28 cellular contexts compared by ENCODE assay signal in genomic region chr5:86407711-86408110, GRCh38.
"Had no signal": no experiment of that assay in that cellular context is flagged by ENCODE, and none has a peak within 500 bp of the region (broad histone marks: within the 10 kb centered on the region; RNA-seq: fewer than 3 reads in every experiment).

No MANE protein-coding gene starts in this region.

- H3K4me3 ChIP-seq: ovary, psoas muscle, right lobe of liver, sigmoid colon, stomach, thoracic aorta, thyroid gland, tibial nerve, upper lobe of left lung, vagina had no signal

- H3K9ac ChIP-seq: parathyroid adenoma had no signal

- H3K27me3 Mint-ChIP-seq: progenitor cell of endocrine pancreas; stimulated activated naive B cell treated with anti-CD40 and anti-IgM and Interleukin-4, amounts not matched to agents 10 μg/mL and 1 μg/mL and 100 μg/mL, for 72 hours; stimulated activated naive CD8-positive, alpha-beta T cell treated with anti-CD3 and anti-CD28 coated beads, Interleukin-15, Interleukin-2, amounts not matched to agents 100 ng/mL and 50 ng/mL, for 24 hours had no signal

- H3K27me3 ChIP-seq: ovary, right lobe of liver, sigmoid colon, stomach, thyroid gland, tibial nerve, upper lobe of left lung, vagina had no signal

- H3K4me1 ChIP-seq: parathyroid adenoma, psoas muscle, right lobe of liver, sigmoid colon, stomach, thyroid gland, tibial nerve, upper lobe of left lung, vagina had no signal

- H3K27ac ChIP-seq: ovary, parathyroid adenoma, psoas muscle, right lobe of liver, sigmoid colon, stomach, thoracic aorta, thyroid gland, tibial nerve, upper lobe of left lung, vagina had no signal

- H3K36me3 Mint-ChIP-seq: naive thymus-derived CD4-positive, alpha-beta T cell; natural killer cell; stimulated activated effector memory CD8-positive, alpha-beta T cell treated with anti-CD3 and anti-CD28 coated beads, Interleukin-12 subunit alpha, Interleukin-12 subunit beta, amount 100 ng/mL, for 72 hours; stimulated activated naive B cell treated with anti-CD40 and anti-IgM and Interleukin-4, amounts not matched to agents 10 μg/mL and 1 μg/mL and 100 μg/mL, for 72 hours had no signal

- DNase-seq: naive thymus-derived CD4-positive, alpha-beta T cell; natural killer cell; occipital lobe; ovary; psoas muscle; right cardiac atrium; right lobe of liver; sigmoid colon; small intestine; stimulated activated CD4-positive, alpha-beta T cell treated with anti-CD3 and anti-CD28 coated beads, Interleukin-15, amount 100 ng/mL, for 24 hours; stimulated activated CD4-positive, alpha-beta T cell treated with anti-CD3 and anti-CD28 coated beads, Interleukin-2, amount 100 ng/mL, for 24 hours; stimulated activated CD4-positive, alpha-beta T cell treated with anti-CD3 and anti-CD28 coated beads, Interleukin-2, amount 100 ng/mL, for 48 hours; stimulated activated CD4-positive, alpha-beta T cell treated with anti-CD3 and anti-CD28 coated beads, Interleukin-4, amount 100 ng/mL, for 24 hours; stimulated activated naive B cell treated with anti-CD40 and anti-IgM and Interleukin-4, amounts not matched to agents 10 μg/mL and 1 μg/mL and 100 μg/mL, for 72 hours; stimulated activated naive CD4-positive, alpha-beta T cell treated with Interleukin-2 at 50 U/mL for 16 hours; stomach; thyroid gland; trophoblast cell had no signal

- H3K4me3 Mint-ChIP-seq: natural killer cell; nephron; neural crest cell; stimulated activated effector memory CD8-positive, alpha-beta T cell treated with anti-CD3 and anti-CD28 coated beads, Interleukin-12 subunit alpha, Interleukin-12 subunit beta, amount 100 ng/mL, for 72 hours; stimulated activated naive B cell treated with anti-CD40 and anti-IgM and Interleukin-4, amounts not matched to agents 10 μg/mL and 1 μg/mL and 100 μg/mL, for 72 hours; stimulated activated naive CD8-positive, alpha-beta T cell treated with anti-CD3 and anti-CD28 coated beads, Interleukin-15, Interleukin-2, amounts not matched to agents 100 ng/mL and 50 ng/mL, for 24 hours had no signal

- H3K9me3 ChIP-seq: ovary, psoas muscle, right lobe of liver, sigmoid colon, stomach, thoracic aorta, thyroid gland, tibial nerve, upper lobe of left lung, vagina had no signal

- H3K79me2 ChIP-seq: parathyroid adenoma had no signal

- H3K4me1 Mint-ChIP-seq: naive thymus-derived CD4-positive, alpha-beta T cell; natural killer cell; nephron; neural crest cell; stimulated activated effector memory CD8-positive, alpha-beta T cell treated with anti-CD3 and anti-CD28 coated beads, Interleukin-12 subunit alpha, Interleukin-12 subunit beta, amount 100 ng/mL, for 72 hours; stimulated activated naive B cell treated with anti-CD40 and anti-IgM and Interleukin-4, amounts not matched to agents 10 μg/mL and 1 μg/mL and 100 μg/mL, for 72 hours had no signal

- H3K27ac Mint-ChIP-seq: naive thymus-derived CD4-positive, alpha-beta T cell; natural killer cell; progenitor cell of endocrine pancreas; stimulated activated effector memory CD8-positive, alpha-beta T cell treated with anti-CD3 and anti-CD28 coated beads, Interleukin-12 subunit alpha, Interleukin-12 subunit beta, amount 100 ng/mL, for 72 hours; stimulated activated naive B cell treated with anti-CD40 and anti-IgM and Interleukin-4, amounts not matched to agents 10 μg/mL and 1 μg/mL and 100 μg/mL, for 72 hours; stimulated activated naive CD8-positive, alpha-beta T cell treated with anti-CD3 and anti-CD28 coated beads, Interleukin-15, Interleukin-2, amounts not matched to agents 100 ng/mL and 50 ng/mL, for 24 hours had no signal

- H3K36me3 ChIP-seq: ovary, right lobe of liver, sigmoid colon, stomach, thoracic aorta, thyroid gland, tibial nerve, upper lobe of left lung, vagina had no signal

- H2AFZ ChIP-seq: parathyroid adenoma had no signal

- H3K9me3 Mint-ChIP-seq: nephron; neural crest cell; stimulated activated naive B cell treated with anti-CD40 and anti-IgM and Interleukin-4, amounts not matched to agents 10 μg/mL and 1 μg/mL and 100 μg/mL, for 72 hours; stimulated activated naive CD8-positive, alpha-beta T cell treated with anti-CD3 and anti-CD28 coated beads, Interleukin-15, Interleukin-2, amounts not matched to agents 100 ng/mL and 50 ng/mL, for 24 hours had no signal
